9 cellular contexts compared by ENCODE assay signal in genomic region chr4:103032575-103032974, GRCh38. TPM values are rescaled to one million over a fixed set of nuclear protein-coding genes. Genes with fewer than 3 reads are reported as not detected.
A peak's percentile ranks its signal among the peaks of the same experiment; 100 is the strongest.
DNase-seq lines count a peak whose midpoint lies in the region; ATAC-seq and TF ChIP-seq lines count a peak whose summit lies in the region.
"Had no signal": no experiment of that assay in that cellular context is flagged by ENCODE, and none has a peak within 500 bp of the region (broad histone marks: within the 10 kb centered on the region; RNA-seq: fewer than 3 reads in every experiment).

No MANE protein-coding gene starts in this region.

- DNase-seq in COR-L47 (lab: John Stamatoyannopoulos, UW) (peak; percentile 2), HuH-7 (ENCODE audit: low spot score) (peak; percentile 29), adrenal gland (peak in 4 of 7 donors; percentile 25 to 35 (median 29)), mucosa of gallbladder (ENCODE audit: low spot score) (peak; percentile 13), sciatic nerve (ENCODE audit: low spot score) (no peak), pons (ENCODE audit: low spot score) (no peak)

- H3K27ac ChIP-seq in adrenal gland: no peak overlapping the region

- H3K4me3 ChIP-seq in adrenal gland: no peak overlapping the region
- H3K4me3 ChIP-seq: lung had no signal

- intact Hi-C loops in adrenal gland (cut with DNase I) (no loop called here), sciatic nerve (cut with DNase I) (loop anchor here (2.0 kb wide), 1 partner anchor 30 kb away; no protein-coding TSS in a partner anchor)

- 64 to 84% (median 73%) methylated on average over 2 of the region's 2 CpGs for WGBS in adrenal gland, 4 donors

- H3K27me3 ChIP-seq in adrenal gland: no peaks in the 10 kb centered on the region

- TF ChIP-seq POLR2A in adrenal gland (IDR thresholded peaks at IDR 0.05): no peak

- peak; percentile 77 for ATAC-seq in GM18909 (IDR thresholded peaks at IDR 0.05; ENCODE audit: poor library complexity, unreplicated experiment)
- ATAC-seq in sciatic nerve: no peak
- ATAC-seq in HG02840 (IDR thresholded peaks at IDR 0.05; ENCODE audit: low FRiP score, unreplicated experiment): no peak

- H3K9me3 ChIP-seq in adrenal gland (replicated peaks in 1 of 3): no peaks in the 10 kb centered on the region

- TF ChIP-seq CTCF in adrenal gland (IDR thresholded peaks at IDR 0.05): peak in 4 of 6 experiments; percentile 29 to 49 (median 31)

- no peaks in the 10 kb centered on the region for H3K36me3 ChIP-seq in adrenal gland (replicated peaks in 1 of 2)

- H3K4me1 ChIP-seq in adrenal gland (replicated peaks in 1 of 2): no peaks in the 10 kb centered on the region

RNA-seq across cellular contexts. Expression of gene SLC9B1, which starts 13.1 kb away (rescaled TPM):
- total RNA-seq in adrenal gland: 1 to 10 TPM in 6 of 8 donors, under 1 TPM in 1, not detected in 1; 0.54 to 3.0 (median 1.5) TPM
- polyA plus RNA-seq in adrenal gland: 1 to 10 TPM in 2 of 3 donors, under 1 TPM in 1; 0.32 to 2.1 (median 1.0) TPM
- total RNA-seq in mucosa of gallbladder: 0.81 TPM
- 3.7 TPM for total RNA-seq in sciatic nerve

RNA-seq across cellular contexts. Expression of gene SLC9B2, which starts 44.0 kb away (rescaled TPM):
- 10 to 100 TPM in 6 of 8 donors, 1 to 10 TPM in 2; 7.2 to 16.3 (median 13.5) TPM for total RNA-seq in adrenal gland
- 10 to 100 TPM; 12.4 to 14.8 (median 13.3) TPM for polyA plus RNA-seq in adrenal gland
- 9.3 TPM for total RNA-seq in mucosa of gallbladder
- total RNA-seq in sciatic nerve: 19.0 TPM

Comparison
In these comparisons a context has a peak if more than half of its experiments do, and no peak if none do; other contexts are left out.
1. DNase-seq: peak in COR-L47 (single experiment), HuH-7 (single experiment), adrenal gland (4 of 7) and mucosa of gallbladder (single experiment); none in sciatic nerve (single experiment) and pons (single experiment).